Comparison of ENCODE assay signal across 23 cellular contexts in genomic region chr3:58973796-58974195, GRCh38.
"Had no signal": no experiment of that assay in that cellular context is flagged by ENCODE, and none has a peak within 500 bp of the region (broad histone marks: within the 10 kb centered on the region; RNA-seq: fewer than 3 reads in every experiment).

No MANE protein-coding gene starts in this region.

- H3K36me3 Mint-ChIP-seq: activated naive CD4-positive, alpha-beta T cell treated with anti-CD3 and anti-CD28 coated beads, Interleukin-2, amount 10 ng/mL, durations not matched to agents 7 days and 5 days; immature natural killer cell had no signal

- H3K9me3 Mint-ChIP-seq: activated naive CD4-positive, alpha-beta T cell treated with anti-CD3 and anti-CD28 coated beads, Interleukin-2, amount 10 ng/mL, durations not matched to agents 7 days and 5 days; activated naive CD8-positive, alpha-beta T cell treated with anti-CD3 and anti-CD28 coated beads, Interleukin-2, amount 50 U/mL, for 24 hours; endodermal cell; nephron progenitor cell; T-helper 1 cell treated with Interleukin-12 subunit alpha and Interleukin-12 subunit beta and Interleukin-4 antibody, amounts not matched to agents 30 μg/mL and 1 μg/mL, for 36 hours had no signal

- H3K9me3 ChIP-seq: ascending aorta, thyroid gland had no signal

- ATAC-seq: activated naive CD8-positive, alpha-beta T cell treated with anti-CD3 and anti-CD28 coated beads, Interleukin-2, amount 50 U/mL, for 24 hours had no signal

- H3K27me3 Mint-ChIP-seq: activated naive CD8-positive, alpha-beta T cell treated with anti-CD3 and anti-CD28 coated beads, Interleukin-2, amount 50 U/mL, for 24 hours had no signal

- H3K36me3 ChIP-seq: ascending aorta, thyroid gland had no signal

- H3K27me3 ChIP-seq: ascending aorta, thyroid gland had no signal

- H3K4me3 Mint-ChIP-seq: activated naive CD4-positive, alpha-beta T cell treated with anti-CD3 and anti-CD28 coated beads, Interleukin-2, amount 10 ng/mL, durations not matched to agents 7 days and 5 days; activated naive CD8-positive, alpha-beta T cell treated with anti-CD3 and anti-CD28 coated beads, Interleukin-2, amount 50 U/mL, for 24 hours; endodermal cell; immature natural killer cell; nephron progenitor cell; T-helper 1 cell treated with Interleukin-12 subunit alpha and Interleukin-12 subunit beta and Interleukin-4 antibody, amounts not matched to agents 30 μg/mL and 1 μg/mL, for 36 hours had no signal

- H3K4me1 ChIP-seq: ascending aorta, thyroid gland had no signal

- H3K4me3 ChIP-seq: ascending aorta, dorsolateral prefrontal cortex, lung, thyroid gland had no signal

- H3K27ac ChIP-seq: ascending aorta, dorsolateral prefrontal cortex, thyroid gland, VCaP had no signal

- DNase-seq: activated CD4-positive, CD25-positive, alpha-beta regulatory T cell treated with anti-CD3 and anti-CD28 coated beads, Interleukin-2, amount 50 U/mL, for 72 hours; activated CD8-positive, alpha-beta memory T cell treated with anti-CD3 and anti-CD28 coated beads for 24 hours; activated CD8-positive, alpha-beta memory T cell treated with anti-CD3 and anti-CD28 coated beads, Interleukin-2, amount 50 U/mL, for 48 hours; activated effector memory CD4-positive, alpha-beta T cell treated with Interleukin-2 at 50 U/mL for 16 hours; activated naive CD4-positive, alpha-beta T cell treated with anti-CD3 and anti-CD28 coated beads, Interleukin-2, amount 10 ng/mL, durations not matched to agents 7 days and 5 days; activated naive CD8-positive, alpha-beta T cell treated with anti-CD3 and anti-CD28 coated beads, Interleukin-2, amount 50 U/mL, for 24 hours; activated T-cell treated with anti-CD3 and anti-CD28 coated beads, Interleukin-2, amount 50 U/mL, for 48 hours; caudate nucleus; dorsolateral prefrontal cortex; endodermal cell; immature natural killer cell; nephron progenitor cell; occipital lobe; posterior cingulate gyrus; stimulated activated CD4-positive, alpha-beta T cell treated with anti-CD3 and anti-CD28 coated beads, Interleukin-12 subunit alpha, Interleukin-12 subunit beta, amount 100 ng/mL, for 4 hours; stimulated activated CD4-positive, alpha-beta T cell treated with anti-CD3 and anti-CD28 coated beads, Interleukin-1b, Interleukin-23, amount 100 ng/mL, for 48 hours; stimulated activated CD8-positive, alpha-beta memory T cell treated with anti-CD3 and anti-CD28 coated beads, Interleukin-4, amount 100 ng/mL, for 48 hours; stimulated activated naive CD4-positive, alpha-beta T cell; thyroid gland had no signal

- H3K4me1 Mint-ChIP-seq: activated naive CD4-positive, alpha-beta T cell treated with anti-CD3 and anti-CD28 coated beads, Interleukin-2, amount 10 ng/mL, durations not matched to agents 7 days and 5 days; activated naive CD8-positive, alpha-beta T cell treated with anti-CD3 and anti-CD28 coated beads, Interleukin-2, amount 50 U/mL, for 24 hours; immature natural killer cell; nephron progenitor cell had no signal

- H3K27ac Mint-ChIP-seq: activated naive CD4-positive, alpha-beta T cell treated with anti-CD3 and anti-CD28 coated beads, Interleukin-2, amount 10 ng/mL, durations not matched to agents 7 days and 5 days; activated naive CD8-positive, alpha-beta T cell treated with anti-CD3 and anti-CD28 coated beads, Interleukin-2, amount 50 U/mL, for 24 hours; endodermal cell; immature natural killer cell; nephron progenitor cell; T-helper 1 cell treated with Interleukin-12 subunit alpha and Interleukin-12 subunit beta and Interleukin-4 antibody, amounts not matched to agents 30 μg/mL and 1 μg/mL, for 36 hours had no signal
